ENCODE assay signal across 8 cellular contexts in genomic region chr11:121081320-121081719, GRCh38. TPM values are rescaled to one million over a fixed set of nuclear protein-coding genes. Genes with fewer than 3 reads are reported as not detected.
"Had no signal": no experiment of that assay in that cellular context is flagged by ENCODE, and none has a peak within 500 bp of the region (broad histone marks: within the 10 kb centered on the region; RNA-seq: fewer than 3 reads in every experiment).

No MANE protein-coding gene starts in this region.

- H3K4me3 ChIP-seq: GM23338, HAP-1 had no signal

- ATAC-seq: GM23338, HCT116 had no signal

- H3K9me3 ChIP-seq: HAP-1 had no signal

- H3K4me2 ChIP-seq: GM23338 had no signal

- H3K27ac ChIP-seq: HL-60 had no signal

- H3K36me3 ChIP-seq: HAP-1 had no signal

- DNase-seq: H7, HFFc6, KG1 had no signal

- H3K4me1 ChIP-seq: HAP-1 had no signal

- H2AFZ ChIP-seq: GM23338 had no signal

RNA-seq across cellular contexts. Expression of gene TECTA, which starts 19.7 kb away (rescaled TPM):
- polyA plus RNA-seq: IgD-negative memory B cell had no signal
